Comparison of ENCODE assay signal across 16 cellular contexts in the genomic region with DNA sequence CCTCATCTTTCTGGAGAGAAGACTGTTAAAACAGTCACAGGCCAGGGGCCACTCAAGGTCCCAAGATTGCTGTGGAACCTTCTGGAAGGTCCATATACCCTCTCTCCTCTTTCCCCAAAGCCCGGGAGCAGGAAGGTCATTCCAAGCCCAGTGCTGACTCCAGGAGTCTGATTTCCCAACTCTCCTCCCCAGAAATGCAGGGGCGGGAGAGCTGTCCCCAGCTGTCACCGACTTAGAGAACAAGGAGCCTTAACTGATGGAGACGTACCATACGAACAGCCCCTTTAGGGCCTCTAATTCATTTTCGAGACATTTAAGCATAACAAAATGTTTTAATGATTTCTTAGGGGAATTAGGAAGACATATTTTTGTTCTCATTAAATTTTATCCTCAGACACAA.
DNase-seq lines count a peak whose midpoint lies in the region; ATAC-seq and TF ChIP-seq lines count a peak whose summit lies in the region.
"Had no signal": no experiment of that assay in that cellular context is flagged by ENCODE, and none has a peak within 500 bp of the region (broad histone marks: within the 10 kb centered on the region; RNA-seq: fewer than 3 reads in every experiment).

No MANE protein-coding gene starts in this region.

- no peak for TF ChIP-seq EP300 in neural cell (conservative IDR thresholded peaks at IDR 0.05; ENCODE audit: poor library complexity, severe bottlenecking)

- peak; percentile 48 to 56 for ATAC-seq in right cardiac atrium

- H3K27me3 ChIP-seq in right cardiac atrium (ENCODE audit: control insufficient read depth, insufficient read depth) (no peaks in the 10 kb centered on the region), neural cell (ENCODE audit: insufficient read depth, low read depth, low read length) (no peaks in the 10 kb centered on the region)

- intact Hi-C loops in right cardiac atrium (cut with DNase I), result no loop called here
- intact Hi-C loops in cardiac septum (cut with DNase I), result no loop called here

- no peak overlapping the region for H3K9ac ChIP-seq in neural cell (ENCODE audit: low read length)
- H3K9ac ChIP-seq: GM23248 had no signal

- H3K27ac ChIP-seq in right cardiac atrium (ENCODE audit: low read length) (no peak overlapping the region), neural cell (ENCODE audit: low read length) (no peak overlapping the region)
- H3K27ac ChIP-seq: GM23248 had no signal

- no peak for TF ChIP-seq RAD21 in neural cell (conservative IDR thresholded peaks at IDR 0.05)

- H4K20me1 ChIP-seq in neural cell (ENCODE audit: insufficient read depth), result no peaks in the 10 kb centered on the region

- H3K4me2 ChIP-seq in neural cell (ENCODE audit: low read length), result peak overlapping the region; percentile 19

- TF ChIP-seq CTCF in neural cell (IDR thresholded peaks at IDR 0.05; ENCODE audit: poor library complexity, severe bottlenecking), result no peak

- no peaks in the 10 kb centered on the region for H3K9me2 ChIP-seq in neural cell (ENCODE audit: insufficient read depth, low read length)

- 30% methylated on average over 6 of the region's 6 CpGs for WGBS in right cardiac atrium

- no peak overlapping the region for H2AFZ ChIP-seq in neural cell (ENCODE audit: low read depth, low read length)
- H2AFZ ChIP-seq: GM23248 had no signal

- no peaks in the 10 kb centered on the region for H3K4me1 ChIP-seq in right cardiac atrium (ENCODE audit: control insufficient read depth, insufficient read depth, low read length)

- peak; percentile 29 for DNase-seq in NCI-H2171 treated with DMSO at 0.1 percent for 48 hours (lab: John Stamatoyannopoulos, UW)
- DNase-seq in NCI-H2171 (lab: John Stamatoyannopoulos, UW), result no peak
- no peak for DNase-seq in right cardiac atrium
- DNase-seq in cardiac septum (ENCODE audit: low spot score), result no peak
- no peak for DNase-seq in occipital lobe (lab: John Stamatoyannopoulos, UW)
- DNase-seq in NCI-H510A (lab: John Stamatoyannopoulos, UW), result no peak
- DNase-seq in HCEC 1CT, result no peak
- DNase-seq: C1 segment of cervical spinal cord; Calu3; CD4-positive, alpha-beta T cell; DMS153; DMS79 treated with DMSO at 0.1 percent for 48 hours; EL; GM23248; H7 had no signal

- H3K36me3 ChIP-seq in neural cell (ENCODE audit: insufficient read depth, low read length), result no peaks in the 10 kb centered on the region

- no peaks in the 10 kb centered on the region for H3K79me2 ChIP-seq in neural cell (replicated peaks; ENCODE audit: insufficient read depth, low read length)

- H3F3A ChIP-seq in neural cell (ENCODE audit: insufficient read depth, low read length, poor library complexity, severe bottlenecking), result no peaks in the 10 kb centered on the region

- H3K9me3 ChIP-seq in right cardiac atrium (ENCODE audit: control insufficient read depth, low read length), result no peaks in the 10 kb centered on the region
- H3K9me3 ChIP-seq in neural cell (ENCODE audit: low read length), result no peaks in the 10 kb centered on the region

- H3K4me3 ChIP-seq in right cardiac atrium (ENCODE audit: low read length), result no peak overlapping the region
- no peak overlapping the region for H3K4me3 ChIP-seq in neural cell (ENCODE audit: low read length)
- H3K4me3 ChIP-seq: GM23248 had no signal

TF ChIP-seq in neural cell, 6 proteins besides CTCF, POLR2A, EP300 and RAD21:
- no peak for TF ChIP-seq MXI1 (conservative IDR thresholded peaks at IDR 0.05; ENCODE audit: poor library complexity, severe bottlenecking)
- TF ChIP-seq SMC3 (conservative IDR thresholded peaks at IDR 0.05; ENCODE audit: poor library complexity), result no peak
- no peak for TF ChIP-seq POLR2AphosphoS5 (IDR thresholded peaks at IDR 0.05)
- TF ChIP-seq, protein P1, sequence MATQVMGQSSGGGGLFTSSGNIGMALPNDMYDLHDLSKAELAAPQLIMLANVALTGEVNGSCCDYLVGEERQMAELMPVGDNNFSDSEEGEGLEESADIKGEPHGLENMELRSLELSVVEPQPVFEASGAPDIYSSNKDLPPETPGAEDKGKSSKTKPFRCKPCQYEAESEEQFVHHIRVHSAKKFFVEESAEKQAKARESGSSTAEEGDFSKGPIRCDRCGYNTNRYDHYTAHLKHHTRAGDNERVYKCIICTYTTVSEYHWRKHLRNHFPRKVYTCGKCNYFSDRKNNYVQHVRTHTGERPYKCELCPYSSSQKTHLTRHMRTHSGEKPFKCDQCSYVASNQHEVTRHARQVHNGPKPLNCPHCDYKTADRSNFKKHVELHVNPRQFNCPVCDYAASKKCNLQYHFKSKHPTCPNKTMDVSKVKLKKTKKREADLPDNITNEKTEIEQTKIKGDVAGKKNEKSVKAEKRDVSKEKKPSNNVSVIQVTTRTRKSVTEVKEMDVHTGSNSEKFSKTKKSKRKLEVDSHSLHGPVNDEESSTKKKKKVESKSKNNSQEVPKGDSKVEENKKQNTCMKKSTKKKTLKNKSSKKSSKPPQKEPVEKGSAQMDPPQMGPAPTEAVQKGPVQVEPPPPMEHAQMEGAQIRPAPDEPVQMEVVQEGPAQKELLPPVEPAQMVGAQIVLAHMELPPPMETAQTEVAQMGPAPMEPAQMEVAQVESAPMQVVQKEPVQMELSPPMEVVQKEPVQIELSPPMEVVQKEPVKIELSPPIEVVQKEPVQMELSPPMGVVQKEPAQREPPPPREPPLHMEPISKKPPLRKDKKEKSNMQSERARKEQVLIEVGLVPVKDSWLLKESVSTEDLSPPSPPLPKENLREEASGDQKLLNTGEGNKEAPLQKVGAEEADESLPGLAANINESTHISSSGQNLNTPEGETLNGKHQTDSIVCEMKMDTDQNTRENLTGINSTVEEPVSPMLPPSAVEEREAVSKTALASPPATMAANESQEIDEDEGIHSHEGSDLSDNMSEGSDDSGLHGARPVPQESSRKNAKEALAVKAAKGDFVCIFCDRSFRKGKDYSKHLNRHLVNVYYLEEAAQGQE (IDR thresholded peaks at IDR 0.05; ENCODE audit: borderline replicate concordance), result no peak
- TF ChIP-seq TAF1 (IDR thresholded peaks at IDR 0.05; ENCODE audit: low read depth), result no peak
- TF ChIP-seq EZH2 (IDR thresholded peaks at IDR 0.05; ENCODE audit: borderline replicate concordance, insufficient read depth, low read length, poor library complexity, severe bottlenecking), result no peak
